Comparison of ENCODE assay signal across 1 cellular context in genomic region chr17:41523787-41524186, GRCh38.
A peak's percentile ranks its signal among the peaks of the same experiment; 100 is the strongest.
TF ChIP-seq lines count a peak whose summit lies in the region.

No MANE protein-coding gene starts in this region.

TF ChIP-seq in SK-N-SH, 30 proteins besides CTCF, POLR2A, EP300 and RAD21:
- peak; percentile 48; the same call in 1 of the 2 replicates for TF ChIP-seq RCOR1 (IDR thresholded peaks at IDR 0.05; ENCODE audit: low read length)
- peak; percentile 86 for TF ChIP-seq FOXJ3 (CRISPR knock-in tag; IDR thresholded peaks at IDR 0.05)
- TF ChIP-seq MEF2A (IDR thresholded peaks at IDR 0.05; ENCODE audit: borderline replicate concordance, low read depth) = no peak
- 0 out of 2 replicates have a peak, but pooled peaks have one; percentile 12 for TF ChIP-seq JUND (IDR thresholded peaks at IDR 0.05)
- TF ChIP-seq TAF1 (IDR thresholded peaks at IDR 0.05; ENCODE audit: borderline replicate concordance, low read depth, low read length) = no peak
- peak; percentile 67 for TF ChIP-seq PBX3 (IDR thresholded peaks at IDR 0.05)
- no peak for TF ChIP-seq NRF1 (IDR thresholded peaks at IDR 0.05; ENCODE audit: low read depth, low read length)
- peak; percentile 99 for TF ChIP-seq GATA2 (CRISPR knock-in tag; IDR thresholded peaks at IDR 0.05)
- peak; percentile 50; the same call in 1 of the 2 replicates for TF ChIP-seq FOSL2 (IDR thresholded peaks at IDR 0.05; ENCODE audit: borderline replicate concordance, low read depth)
- no peak for TF ChIP-seq POLR2AphosphoS5 (IDR thresholded peaks at IDR 0.05; ENCODE audit: low read depth, low read length)
- no peak for TF ChIP-seq REST (IDR thresholded peaks at IDR 0.05; ENCODE audit: low read depth, low read length)
- TF ChIP-seq ZBTB33 (IDR thresholded peaks at IDR 0.05; ENCODE audit: borderline replicate concordance, low read depth) = no peak
- TF ChIP-seq CHD2 (IDR thresholded peaks at IDR 0.05; ENCODE audit: low read length, partially characterized antibody) = peak; percentile 10
- TF ChIP-seq USF1 (IDR thresholded peaks at IDR 0.05; ENCODE audit: borderline replicate concordance, low read depth) = no peak
- no peak for TF ChIP-seq IRF3 (IDR thresholded peaks at IDR 0.05; ENCODE audit: low read depth, low read length)
- TF ChIP-seq YY1 (IDR thresholded peaks at IDR 0.05; ENCODE audit: low read depth) = no peak
- TF ChIP-seq RXRA (IDR thresholded peaks at IDR 0.05; ENCODE audit: borderline replicate concordance, low read depth) = no peak; the same call in 1 of the 2 replicates
- no peak for TF ChIP-seq TEAD4 (IDR thresholded peaks at IDR 0.05; ENCODE audit: borderline replicate concordance, insufficient read depth)
- peak; percentile 54; the same call in 1 of the 2 replicates for TF ChIP-seq MXI1 (IDR thresholded peaks at IDR 0.05; ENCODE audit: low read depth, low read length)
- peak; percentile 84 for TF ChIP-seq NFIC (IDR thresholded peaks at IDR 0.05; ENCODE audit: borderline replicate concordance)
- no peak for TF ChIP-seq FOXM1 (IDR thresholded peaks at IDR 0.05; ENCODE audit: low read depth)
- TF ChIP-seq RFX5 (IDR thresholded peaks at IDR 0.05; ENCODE audit: low read length) = no peak
- no peak for TF ChIP-seq GABPA (IDR thresholded peaks at IDR 0.05; ENCODE audit: low read depth)
- TF ChIP-seq ELF1 (IDR thresholded peaks at IDR 0.05) = no peak
- TF ChIP-seq EZH2phosphoT487 (IDR thresholded peaks at IDR 0.05; ENCODE audit: borderline replicate concordance, low read depth) = no peak
- TF ChIP-seq SIN3A (IDR thresholded peaks at IDR 0.05; ENCODE audit: borderline replicate concordance, low read depth, low read length) = no peak
- TF ChIP-seq MAX (IDR thresholded peaks at IDR 0.05; ENCODE audit: low read depth) = peak; percentile 69; the same call in 1 of the 2 replicates
- peak; percentile 29; the same call in 1 of the 2 replicates for TF ChIP-seq SMC3 (IDR thresholded peaks at IDR 0.05; ENCODE audit: low read depth, low read length)
- peak; percentile 73 for TF ChIP-seq TCF12 (IDR thresholded peaks at IDR 0.05)
- TF ChIP-seq USF2 (IDR thresholded peaks at IDR 0.05; ENCODE audit: borderline replicate concordance, low read depth, low read length) = no peak
